In the genomic region with DNA sequence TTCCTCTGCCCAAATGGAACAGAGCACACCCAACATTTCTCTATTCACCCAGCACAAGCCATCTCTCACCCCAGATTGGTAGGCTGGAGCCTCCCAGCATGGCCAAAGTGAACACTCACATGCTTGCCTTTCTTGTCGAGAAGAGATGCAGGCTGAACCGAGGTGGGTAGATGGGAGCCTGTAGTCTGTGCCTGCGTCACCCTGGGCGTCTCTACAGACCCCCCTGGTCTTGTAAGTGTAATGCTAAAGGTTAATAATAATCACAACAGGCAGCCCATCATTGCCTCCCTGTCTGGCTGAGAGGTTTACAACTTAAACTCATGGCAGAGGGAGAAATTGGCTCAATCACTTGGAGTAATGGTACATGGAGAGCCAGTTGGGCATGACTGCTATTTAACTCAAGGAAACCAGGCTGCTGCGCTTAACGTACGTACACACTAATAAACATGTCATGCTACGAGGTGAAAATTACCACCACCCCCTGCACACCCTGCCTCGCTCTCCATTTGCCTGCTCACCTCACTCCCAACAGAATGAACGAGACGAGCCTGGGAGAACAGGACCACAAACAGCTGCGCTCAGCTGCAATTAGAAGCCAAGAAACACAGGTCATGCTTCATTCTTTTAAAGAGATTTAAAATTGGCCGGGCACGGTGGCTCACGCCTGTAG, we compare ENCODE assay signal across 27 cellular contexts. TPM values are rescaled to one million over a fixed set of nuclear protein-coding genes. Genes with fewer than 3 reads are reported as not detected.
"Had no signal": no experiment of that assay in that cellular context is flagged by ENCODE, and none has a peak within 500 bp of the region (broad histone marks: within the 10 kb centered on the region; RNA-seq: fewer than 3 reads in every experiment).

No MANE protein-coding gene starts in this region.

- DNase-seq: activated CD4-positive, alpha-beta T cell treated with anti-CD3 and anti-CD28 coated beads, Interleukin-2, amount 10 ng/mL, durations not matched to agents 24 days and 14 days; activated CD4-positive, alpha-beta T cell treated with anti-CD3 and anti-CD28 coated beads, Interleukin-2, amount 50 U/mL, for 48 hours; activated CD4-positive, CD25-positive, alpha-beta regulatory T cell treated with anti-CD3 and anti-CD28 coated beads, Interleukin-2, amount 50 U/mL, for 72 hours; activated CD8-positive, alpha-beta memory T cell treated with anti-CD3 and anti-CD28 coated beads, Interleukin-2, amount 10 ng/mL, durations not matched to agents 7 days and 5 days; activated effector memory CD4-positive, alpha-beta T cell treated with anti-CD3 and anti-CD28 coated beads, Interleukin-2, amount 50 U/mL, for 16 hours; activated naive CD4-positive, alpha-beta T cell treated with Interleukin-2 at 50 U/mL for 16 hours; activated naive CD8-positive, alpha-beta T cell treated with anti-CD3 and anti-CD28 coated beads, Interleukin-2, amount 50 U/mL, for 24 hours; activated T-cell treated with anti-CD3 and anti-CD28 coated beads, Interleukin-2, amount 50 U/mL, for 24 hours; amniotic stem cell; KG1; NCI-H1048; NCI-H1694; NCI-H2029; NCI-H226; NCI-H526; NCI-H82; SIG-M5; T-helper 17 cell; T-helper 9 cell had no signal

- ATAC-seq: activated CD8-positive, alpha-beta memory T cell treated with anti-CD3 and anti-CD28 coated beads, Interleukin-2, amount 10 ng/mL, durations not matched to agents 7 days and 5 days; activated naive CD4-positive, alpha-beta T cell treated with anti-CD3 and anti-CD28 coated beads, Interleukin-2, amount 50 U/mL, for 72 hours; activated naive CD8-positive, alpha-beta T cell treated with anti-CD3 and anti-CD28 coated beads, Interleukin-2, amount 50 U/mL, for 24 hours; T-helper 17 cell had no signal

- H3K4me3 Mint-ChIP-seq: activated CD4-positive, alpha-beta T cell treated with anti-CD3 and anti-CD28 coated beads, Interleukin-2, amount 10 ng/mL, durations not matched to agents 24 days and 14 days; activated CD8-positive, alpha-beta memory T cell treated with anti-CD3 and anti-CD28 coated beads, Interleukin-2, amount 10 ng/mL, durations not matched to agents 7 days and 5 days; activated naive CD8-positive, alpha-beta T cell treated with anti-CD3 and anti-CD28 coated beads, Interleukin-2, amount 50 U/mL, for 24 hours; activated T-cell treated with anti-CD3 and anti-CD28 coated beads, Interleukin-2, amount 50 U/mL, for 24 hours; brain; IgD-negative memory B cell; T-helper 17 cell; WTC11 had no signal

- H3K9me3 Mint-ChIP-seq: activated CD4-positive, alpha-beta T cell treated with anti-CD3 and anti-CD28 coated beads, Interleukin-2, amount 10 ng/mL, durations not matched to agents 24 days and 14 days; activated naive CD4-positive, alpha-beta T cell treated with anti-CD3 and anti-CD28 coated beads, Interleukin-2, amount 50 U/mL, for 72 hours; activated naive CD8-positive, alpha-beta T cell treated with anti-CD3 and anti-CD28 coated beads, Interleukin-2, amount 50 U/mL, for 24 hours; activated T-cell treated with anti-CD3 and anti-CD28 coated beads, Interleukin-2, amount 50 U/mL, for 24 hours; brain; IgD-negative memory B cell; WTC11 had no signal

- H3K36me3 Mint-ChIP-seq: activated CD8-positive, alpha-beta memory T cell treated with anti-CD3 and anti-CD28 coated beads, Interleukin-2, amount 10 ng/mL, durations not matched to agents 7 days and 5 days; activated naive CD4-positive, alpha-beta T cell treated with anti-CD3 and anti-CD28 coated beads, Interleukin-2, amount 50 U/mL, for 72 hours; brain; IgD-negative memory B cell; WTC11 had no signal

- H3K4me1 Mint-ChIP-seq: activated CD4-positive, alpha-beta T cell treated with anti-CD3 and anti-CD28 coated beads, Interleukin-2, amount 10 ng/mL, durations not matched to agents 24 days and 14 days; activated CD8-positive, alpha-beta memory T cell treated with anti-CD3 and anti-CD28 coated beads, Interleukin-2, amount 10 ng/mL, durations not matched to agents 7 days and 5 days; activated naive CD8-positive, alpha-beta T cell treated with anti-CD3 and anti-CD28 coated beads, Interleukin-2, amount 50 U/mL, for 24 hours; IgD-negative memory B cell; T-helper 17 cell had no signal

- H3K27ac Mint-ChIP-seq: activated CD4-positive, alpha-beta T cell treated with anti-CD3 and anti-CD28 coated beads, Interleukin-2, amount 10 ng/mL, durations not matched to agents 24 days and 14 days; activated CD8-positive, alpha-beta memory T cell treated with anti-CD3 and anti-CD28 coated beads, Interleukin-2, amount 10 ng/mL, durations not matched to agents 7 days and 5 days; activated naive CD4-positive, alpha-beta T cell treated with anti-CD3 and anti-CD28 coated beads, Interleukin-2, amount 50 U/mL, for 72 hours; activated naive CD8-positive, alpha-beta T cell treated with anti-CD3 and anti-CD28 coated beads, Interleukin-2, amount 50 U/mL, for 24 hours; activated T-cell treated with anti-CD3 and anti-CD28 coated beads, Interleukin-2, amount 50 U/mL, for 24 hours; IgD-negative memory B cell; T-helper 17 cell; WTC11 had no signal

RNA-seq across cellular contexts. Expression of a gene that starts 9.1 kb away (rescaled TPM):
- total RNA-seq: M059J, NCI-H460, OCI-LY7, RPMI7951 had no signal
